9 cellular contexts compared by ENCODE assay signal in genomic region chr2:144358979-144359541, GRCh38.
DNase-seq lines count a peak whose midpoint lies in the region; ATAC-seq and TF ChIP-seq lines count a peak whose summit lies in the region.
"Had no signal": no experiment of that assay in that cellular context is flagged by ENCODE, and none has a peak within 500 bp of the region (broad histone marks: within the 10 kb centered on the region; RNA-seq: fewer than 3 reads in every experiment).

No MANE protein-coding gene starts in this region.

- H3K4me3 ChIP-seq in choroid plexus epithelial cell (ENCODE audit: low read depth, low read length) (no peak overlapping the region), upper lobe of left lung (no peak overlapping the region)
- H3K4me3 ChIP-seq in effector memory CD4-positive, alpha-beta T cell (ENCODE audit: insufficient read depth, low read depth, low read length, poor library complexity, severe bottlenecking), result no peak overlapping the region

- ATAC-seq in GM19397 (IDR thresholded peaks at IDR 0.05; ENCODE audit: unreplicated experiment) (peak; percentile 60), HG03378 (IDR thresholded peaks at IDR 0.05; ENCODE audit: unreplicated experiment) (peak; percentile 71), upper lobe of left lung (ENCODE audit: low FRiP score in 2 of 2) (no peak)

- DNase-seq in Caki2 (ENCODE audit: low read depth) (peak; percentile 57), choroid plexus epithelial cell (ENCODE audit: low read depth) (peak; percentile 67), foreskin melanocyte (no peak), upper lobe of left lung (no peak), NCI-H82 treated with DMSO at 0.1 percent for 48 hours (lab: John Stamatoyannopoulos, UW; ENCODE audit: unreplicated experiment) (no peak)
- DNase-seq in effector memory CD4-positive, alpha-beta T cell, result no peak

- H3K27ac ChIP-seq in upper lobe of left lung, result no peak overlapping the region
- H3K27ac ChIP-seq in effector memory CD4-positive, alpha-beta T cell (ENCODE audit: insufficient read depth, low read length, poor library complexity, severe bottlenecking), result no peak overlapping the region
- H3K27ac ChIP-seq: HL-60 had no signal

- TF ChIP-seq CTCF in choroid plexus epithelial cell (conservative IDR thresholded peaks at IDR 0.05; ENCODE audit: low read depth, low read length) (no peak), upper lobe of left lung (IDR thresholded peaks at IDR 0.05) (no peak)

- no peaks in the 10 kb centered on the region for H3K9me3 ChIP-seq in upper lobe of left lung
- H3K9me3 ChIP-seq in effector memory CD4-positive, alpha-beta T cell (ENCODE audit: control insufficient read depth, low read length), result no peaks in the 10 kb centered on the region

- WGBS in upper lobe of left lung, 2 donors, result 73 to 83% methylated on average over 4 of the region's 4 CpGs

- peaks cover 0 to 11% (median 0%) of the 10 kb centered on the region in 4 donors for H3K4me1 ChIP-seq in upper lobe of left lung
- H3K4me1 ChIP-seq in effector memory CD4-positive, alpha-beta T cell (ENCODE audit: control insufficient read depth, insufficient read depth, low read length, poor library complexity, severe bottlenecking), result no peaks in the 10 kb centered on the region

- H3K27me3 ChIP-seq in upper lobe of left lung, result no peaks in the 10 kb centered on the region
- H3K27me3 ChIP-seq in effector memory CD4-positive, alpha-beta T cell (replicated peaks; ENCODE audit: control insufficient read depth, insufficient read depth, low read length, poor library complexity, severe bottlenecking), result no peaks in the 10 kb centered on the region

- in situ Hi-C loops in Caki2 (cut with HindIII; ENCODE audit: low pct_unique_long_range_greater_than_20kb, low sequenced_read_pairs), result no loop called here

- no peak for TF ChIP-seq EP300 in upper lobe of left lung (IDR thresholded peaks at IDR 0.05)

- TF ChIP-seq POLR2A in upper lobe of left lung (IDR thresholded peaks at IDR 0.05), result no peak

- H3K36me3 ChIP-seq in upper lobe of left lung, result no peaks in the 10 kb centered on the region
- no peaks in the 10 kb centered on the region for H3K36me3 ChIP-seq in effector memory CD4-positive, alpha-beta T cell (ENCODE audit: control insufficient read depth, insufficient read depth, low read length)

Comparison
In these comparisons a context has a peak if more than half of its experiments do, and no peak if none do; other contexts are left out.
1. DNase-seq: peak in Caki2 (single experiment) and choroid plexus epithelial cell (single experiment); none in foreskin melanocyte (single experiment), upper lobe of left lung (0 of 2), NCI-H82 treated with DMSO at 0.1 percent for 48 hours (single experiment) and effector memory CD4-positive, alpha-beta T cell (0 of 3).
2. ATAC-seq: peak in GM19397 (single experiment) and HG03378 (single experiment); none in upper lobe of left lung (0 of 2).